8 cellular contexts compared by ENCODE assay signal in genomic region chr14:76678244-76678643, GRCh38.
"Had no signal": no experiment of that assay in that cellular context is flagged by ENCODE, and none has a peak within 500 bp of the region (broad histone marks: within the 10 kb centered on the region; RNA-seq: fewer than 3 reads in every experiment).

No MANE protein-coding gene starts in this region.

- ATAC-seq: HepG2, K562 had no signal

- DNase-seq: IMR-90, KBM-7, KG1 had no signal

- H3K4me3 Mint-ChIP-seq: IgD-negative memory B cell had no signal

- H3K27ac ChIP-seq: HL-60, KMS-11 had no signal

- H3K4me3 ChIP-seq: K562 had no signal

- H3K27ac Mint-ChIP-seq: IgD-negative memory B cell had no signal

- H3K4me1 Mint-ChIP-seq: IgD-negative memory B cell had no signal
